1 cellular context compared by ENCODE assay signal in the genomic region with DNA sequence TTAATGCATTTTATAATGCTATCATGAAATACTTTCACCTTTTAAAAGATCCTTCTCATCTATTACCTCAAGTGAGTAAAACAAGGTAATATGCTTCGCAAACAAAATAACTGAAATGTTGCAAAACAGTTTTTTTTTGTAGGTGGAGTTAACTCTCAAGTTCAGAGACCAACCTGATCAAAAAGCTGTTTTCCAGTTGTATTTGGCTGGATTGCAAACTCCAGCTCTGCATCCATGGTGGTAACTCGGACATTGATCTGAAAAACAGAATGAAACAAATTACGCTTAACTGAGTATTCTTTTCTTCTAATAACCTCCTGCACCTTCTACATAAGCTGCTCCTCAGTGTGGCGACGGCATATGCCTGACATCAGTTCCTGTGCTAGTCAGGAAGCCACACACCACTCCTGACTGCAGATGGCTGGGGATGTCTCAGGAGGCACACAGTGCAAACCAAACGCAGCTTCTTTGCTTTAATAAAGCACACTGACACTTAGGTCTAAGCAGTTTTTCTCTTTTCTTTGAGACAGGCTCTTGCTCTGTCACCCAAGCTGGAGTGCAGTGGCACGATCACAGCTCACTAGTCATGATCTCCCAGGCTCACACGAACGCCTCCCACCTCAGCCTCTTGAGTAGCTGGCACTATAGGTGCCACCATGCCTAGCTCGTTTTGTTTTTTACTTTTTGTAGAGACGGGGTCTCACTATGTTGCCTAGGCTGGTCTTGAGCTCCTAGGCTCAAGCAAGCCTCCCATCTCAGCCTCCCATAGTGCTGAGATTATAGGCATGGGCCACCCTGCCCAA.
TF ChIP-seq lines count a peak whose summit lies in the region.

No MANE protein-coding gene starts in this region.

TF ChIP-seq in HepG2, 621 proteins besides CTCF, POLR2A, EP300 and RAD21 (continued from another document):
- TF ChIP-seq MNT (IDR thresholded peaks at IDR 0.05) (no peak), CREM (IDR thresholded peaks at IDR 0.05) (no peak), CREM (CRISPR knock-in tag; IDR thresholded peaks at IDR 0.05) (no peak), MYC (CRISPR knock-in tag; IDR thresholded peaks at IDR 0.05; ENCODE audit: borderline replicate concordance) (no peak), ZNF878 (CRISPR knock-in tag; IDR thresholded peaks at IDR 0.05) (no peak), GLMP (CRISPR knock-in tag; IDR thresholded peaks at IDR 0.05; ENCODE audit: borderline replicate concordance) (no peak), KDM1A (CRISPR knock-in tag; IDR thresholded peaks at IDR 0.05) (no peak)
- TF ChIP-seq, protein P1, sequence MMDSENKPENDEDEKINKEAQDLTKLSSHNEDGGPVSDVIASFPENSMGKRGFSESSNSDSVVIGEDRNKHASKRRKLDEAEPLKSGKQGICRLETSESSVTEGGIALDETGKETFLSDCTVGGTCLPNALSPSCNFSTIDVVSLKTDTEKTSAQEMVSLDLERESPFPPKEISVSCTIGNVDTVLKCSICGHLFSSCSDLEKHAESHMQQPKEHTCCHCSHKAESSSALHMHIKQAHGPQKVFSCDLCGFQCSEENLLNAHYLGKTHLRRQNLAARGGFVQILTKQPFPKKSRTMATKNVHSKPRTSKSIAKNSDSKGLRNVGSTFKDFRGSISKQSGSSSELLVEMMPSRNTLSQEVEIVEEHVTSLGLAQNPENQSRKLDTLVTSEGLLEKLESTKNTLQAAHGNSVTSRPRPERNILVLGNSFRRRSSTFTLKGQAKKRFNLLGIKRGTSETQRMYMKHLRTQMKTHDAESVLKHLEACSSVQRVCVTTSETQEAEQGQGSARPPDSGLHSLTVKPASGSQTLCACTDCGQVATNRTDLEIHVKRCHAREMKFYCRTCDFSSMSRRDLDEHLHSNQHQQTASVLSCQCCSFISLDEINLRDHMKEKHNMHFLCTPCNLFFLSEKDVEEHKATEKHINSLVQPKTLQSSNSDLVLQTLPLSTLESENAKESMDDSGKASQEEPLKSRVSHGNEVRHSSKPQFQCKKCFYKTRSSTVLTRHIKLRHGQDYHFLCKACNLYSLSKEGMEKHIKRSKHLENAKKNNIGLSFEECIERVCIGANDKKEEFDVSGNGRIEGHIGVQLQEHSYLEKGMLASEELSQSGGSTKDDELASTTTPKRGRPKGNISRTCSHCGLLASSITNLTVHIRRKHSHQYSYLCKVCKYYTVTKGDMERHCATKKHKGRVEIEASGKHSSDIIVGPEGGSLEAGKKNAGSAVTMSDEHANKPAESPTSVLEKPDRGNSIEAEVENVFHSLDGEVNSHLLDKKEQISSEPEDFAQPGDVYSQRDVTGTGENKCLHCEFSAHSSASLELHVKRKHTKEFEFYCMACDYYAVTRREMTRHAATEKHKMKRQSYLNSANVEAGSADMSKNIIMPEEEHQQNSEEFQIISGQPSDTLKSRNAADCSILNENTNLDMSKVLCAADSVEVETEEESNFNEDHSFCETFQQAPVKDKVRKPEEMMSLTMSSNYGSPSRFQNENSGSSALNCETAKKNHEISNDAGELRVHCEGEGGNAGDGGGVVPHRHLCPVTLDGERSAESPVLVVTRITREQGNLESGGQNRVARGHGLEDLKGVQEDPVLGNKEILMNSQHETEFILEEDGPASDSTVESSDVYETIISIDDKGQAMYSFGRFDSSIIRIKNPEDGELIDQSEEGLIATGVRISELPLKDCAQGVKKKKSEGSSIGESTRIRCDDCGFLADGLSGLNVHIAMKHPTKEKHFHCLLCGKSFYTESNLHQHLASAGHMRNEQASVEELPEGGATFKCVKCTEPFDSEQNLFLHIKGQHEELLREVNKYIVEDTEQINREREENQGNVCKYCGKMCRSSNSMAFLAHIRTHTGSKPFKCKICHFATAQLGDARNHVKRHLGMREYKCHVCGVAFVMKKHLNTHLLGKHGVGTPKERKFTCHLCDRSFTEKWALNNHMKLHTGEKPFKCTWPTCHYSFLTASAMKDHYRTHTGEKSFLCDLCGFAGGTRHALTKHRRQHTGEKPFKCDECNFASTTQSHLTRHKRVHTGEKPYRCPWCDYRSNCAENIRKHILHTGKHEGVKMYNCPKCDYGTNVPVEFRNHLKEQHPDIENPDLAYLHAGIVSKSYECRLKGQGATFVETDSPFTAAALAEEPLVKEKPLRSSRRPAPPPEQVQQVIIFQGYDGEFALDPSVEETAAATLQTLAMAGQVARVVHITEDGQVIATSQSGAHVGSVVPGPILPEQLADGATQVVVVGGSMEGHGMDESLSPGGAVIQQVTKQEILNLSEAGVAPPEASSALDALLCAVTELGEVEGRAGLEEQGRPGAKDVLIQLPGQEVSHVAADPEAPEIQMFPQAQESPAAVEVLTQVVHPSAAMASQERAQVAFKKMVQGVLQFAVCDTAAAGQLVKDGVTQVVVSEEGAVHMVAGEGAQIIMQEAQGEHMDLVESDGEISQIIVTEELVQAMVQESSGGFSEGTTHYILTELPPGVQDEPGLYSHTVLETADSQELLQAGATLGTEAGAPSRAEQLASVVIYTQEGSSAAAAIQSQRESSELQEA (CRISPR knock-in tag; IDR thresholded peaks at IDR 0.05; ENCODE audit: not compliant biosample characterization), result no peak
